In the genomic region with DNA sequence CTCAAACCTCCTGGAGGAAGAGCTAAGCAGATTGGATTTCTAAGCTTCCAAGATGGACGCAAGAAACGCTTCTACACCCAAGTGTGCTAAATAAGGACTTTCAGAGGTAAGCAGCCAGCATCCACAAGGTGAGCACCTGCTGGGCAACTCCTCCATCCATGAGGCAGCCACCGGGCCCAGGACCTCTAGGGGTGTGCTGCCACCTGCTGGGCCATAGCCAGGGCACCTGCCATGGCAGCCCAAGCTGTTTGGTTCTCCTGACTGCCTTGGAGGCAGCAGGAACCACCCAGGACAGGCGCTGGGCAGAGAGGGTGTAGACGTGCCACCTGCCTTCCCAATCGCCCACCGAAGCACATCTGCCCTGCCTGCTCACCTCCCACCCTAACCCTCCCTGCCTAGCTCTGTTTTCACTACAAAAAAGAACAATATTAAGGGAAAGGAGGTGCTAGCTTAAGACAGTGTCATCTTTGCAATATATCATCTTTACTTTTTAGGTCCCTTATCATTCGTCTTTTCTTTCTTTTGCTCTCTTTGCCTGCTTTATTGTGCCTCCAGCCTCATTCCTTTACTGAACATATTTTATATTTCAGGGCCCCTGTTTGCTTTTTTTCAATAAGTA, we compare ENCODE assay signal across 8 cellular contexts. TPM values are rescaled to one million over a fixed set of nuclear protein-coding genes. Genes with fewer than 3 reads are reported as not detected.
DNase-seq lines count a peak whose midpoint lies in the region; ATAC-seq and FAIRE-seq lines count a peak whose summit lies in the region.

No MANE protein-coding gene starts in this region.

- ATAC-seq in left ventricle myocardium superior = peak; percentile 79
- ATAC-seq in HG02884 (IDR thresholded peaks at IDR 0.05; ENCODE audit: unreplicated experiment) = no peak

- peaks cover 16% of the 10 kb centered on the region for H3K4me1 Mint-ChIP-seq in activated T-helper 2 cell treated with anti-CD3 and anti-CD28 coated beads, Interferon-gamma antibody, Interleukin-2, Interleukin-4, amounts not matched to agents 10 μg/mL and 5 μg/mL and 100 μg/mL, durations not matched to agents 14 hours and 24 hours and 36 hours (ENCODE audit: low read depth)

- intact Hi-C loops in activated T-helper 2 cell treated with anti-CD3 and anti-CD28 coated beads, Interferon-gamma antibody, Interleukin-2, Interleukin-4, amounts not matched to agents 10 μg/mL and 5 μg/mL and 100 μg/mL, durations not matched to agents 14 hours and 24 hours and 36 hours (cut with micrococcal nuclease) = loop anchor here (2.0 kb wide), 1 partner anchor 104 kb away; no protein-coding TSS in a partner anchor
- intact Hi-C loops in left ventricle myocardium superior (cut with micrococcal nuclease) = no loop called here

- FAIRE-seq in HTR-8/SVneo (lab: Jason Lieb, UNC) = no peak

- H3K36me3 Mint-ChIP-seq in activated T-helper 2 cell treated with anti-CD3 and anti-CD28 coated beads, Interferon-gamma antibody, Interleukin-2, Interleukin-4, amounts not matched to agents 10 μg/mL and 5 μg/mL and 100 μg/mL, durations not matched to agents 14 hours and 24 hours and 36 hours (ENCODE audit: low read depth) = peaks cover 9% of the 10 kb centered on the region

- no peak overlapping the region for H3K27ac Mint-ChIP-seq in activated T-helper 2 cell treated with anti-CD3 and anti-CD28 coated beads, Interferon-gamma antibody, Interleukin-2, Interleukin-4, amounts not matched to agents 10 μg/mL and 5 μg/mL and 100 μg/mL, durations not matched to agents 14 hours and 24 hours and 36 hours

- DNase-seq in SIG-M5 treated with dmso at 0.1 percent for 504 hours (lab: John Stamatoyannopoulos, UW; ENCODE audit: unreplicated experiment) = peak; percentile 54
- DNase-seq in SIG-M5 (lab: John Stamatoyannopoulos, UW) = no peak
- peak; percentile 59 for DNase-seq in HTR-8/SVneo (ENCODE audit: insufficient read length, low spot score)
- DNase-seq in RPMI7951 (ENCODE audit: low read depth) = peak; percentile 32
- peak; percentile 65 for DNase-seq in activated T-helper 2 cell treated with anti-CD3 and anti-CD28 coated beads, Interferon-gamma antibody, Interleukin-2, Interleukin-4, amounts not matched to agents 10 μg/mL and 5 μg/mL and 100 μg/mL, durations not matched to agents 14 hours and 24 hours and 36 hours (ENCODE audit: low spot score)
- DNase-seq in left ventricle myocardium superior = peak; percentile 69
- DNase-seq in stimulated activated CD4-positive, alpha-beta T cell treated with anti-CD3 and anti-CD28 coated beads, Interleukin-1b, Interleukin-23, amount 100 ng/mL, for 48 hours = peak; percentile 83

- no peaks in the 10 kb centered on the region for H3K9me3 Mint-ChIP-seq in activated T-helper 2 cell treated with anti-CD3 and anti-CD28 coated beads, Interferon-gamma antibody, Interleukin-2, Interleukin-4, amounts not matched to agents 10 μg/mL and 5 μg/mL and 100 μg/mL, durations not matched to agents 14 hours and 24 hours and 36 hours

- H3K4me3 Mint-ChIP-seq in activated T-helper 2 cell treated with anti-CD3 and anti-CD28 coated beads, Interferon-gamma antibody, Interleukin-2, Interleukin-4, amounts not matched to agents 10 μg/mL and 5 μg/mL and 100 μg/mL, durations not matched to agents 14 hours and 24 hours and 36 hours (ENCODE audit: low read depth) = no peak overlapping the region

- H3K27me3 Mint-ChIP-seq in activated T-helper 2 cell treated with anti-CD3 and anti-CD28 coated beads, Interferon-gamma antibody, Interleukin-2, Interleukin-4, amounts not matched to agents 10 μg/mL and 5 μg/mL and 100 μg/mL, durations not matched to agents 14 hours and 24 hours and 36 hours (ENCODE audit: low read depth) = no peaks in the 10 kb centered on the region

RNA-seq across cellular contexts. Expression of a gene that starts 12.9 kb away (rescaled TPM):
- not detected in 2 replicates for total RNA-seq in RPMI7951 (2014; rRNA removed; shearing (Covaris generic))
- total RNA-seq in activated T-helper 2 cell treated with anti-CD3 and anti-CD28 coated beads, Interferon-gamma antibody, Interleukin-2, Interleukin-4, amounts not matched to agents 10 μg/mL and 5 μg/mL and 100 μg/mL, durations not matched to agents 14 hours and 24 hours and 36 hours = 0.48 and 0.76 TPM in 2 replicates
- not detected for total RNA-seq in left ventricle myocardium superior

RNA-seq across cellular contexts. Expression of a gene that starts 18.9 kb away (rescaled TPM):
- total RNA-seq in RPMI7951 (2014; rRNA removed; shearing (Covaris generic)) = 4.6 and 6.1 TPM in 2 replicates
- total RNA-seq in activated T-helper 2 cell treated with anti-CD3 and anti-CD28 coated beads, Interferon-gamma antibody, Interleukin-2, Interleukin-4, amounts not matched to agents 10 μg/mL and 5 μg/mL and 100 μg/mL, durations not matched to agents 14 hours and 24 hours and 36 hours = 43.7 and 44.7 TPM in 2 replicates
- 5.6 TPM for total RNA-seq in left ventricle myocardium superior

RNA-seq across cellular contexts. Expression of a gene that starts 24.2 kb away (rescaled TPM):
- total RNA-seq in RPMI7951 (2014; rRNA removed; shearing (Covaris generic)) = 38.3 and 54.4 TPM in 2 replicates
- total RNA-seq in activated T-helper 2 cell treated with anti-CD3 and anti-CD28 coated beads, Interferon-gamma antibody, Interleukin-2, Interleukin-4, amounts not matched to agents 10 μg/mL and 5 μg/mL and 100 μg/mL, durations not matched to agents 14 hours and 24 hours and 36 hours = 37.6 and 39.3 TPM in 2 replicates
- 30.9 TPM for total RNA-seq in left ventricle myocardium superior

RNA-seq across cellular contexts. Expression of a gene that starts 24.6 kb away (rescaled TPM):
- total RNA-seq in RPMI7951 (2014; rRNA removed; shearing (Covaris generic)) = 36.3 and 36.9 TPM in 2 replicates
- 44.4 and 48.0 TPM in 2 replicates for total RNA-seq in activated T-helper 2 cell treated with anti-CD3 and anti-CD28 coated beads, Interferon-gamma antibody, Interleukin-2, Interleukin-4, amounts not matched to agents 10 μg/mL and 5 μg/mL and 100 μg/mL, durations not matched to agents 14 hours and 24 hours and 36 hours
- total RNA-seq in left ventricle myocardium superior = 16.2 TPM

RNA-seq across cellular contexts. Expression of a gene that starts 27.7 kb away (rescaled TPM):
- total RNA-seq in RPMI7951 (2014; rRNA removed; shearing (Covaris generic)) = 13.6 and 17.0 TPM in 2 replicates
- 28.3 and 30.6 TPM in 2 replicates for total RNA-seq in activated T-helper 2 cell treated with anti-CD3 and anti-CD28 coated beads, Interferon-gamma antibody, Interleukin-2, Interleukin-4, amounts not matched to agents 10 μg/mL and 5 μg/mL and 100 μg/mL, durations not matched to agents 14 hours and 24 hours and 36 hours
- total RNA-seq in left ventricle myocardium superior = 17.9 TPM
